12 cellular contexts compared by ENCODE assay signal in the genomic region with DNA sequence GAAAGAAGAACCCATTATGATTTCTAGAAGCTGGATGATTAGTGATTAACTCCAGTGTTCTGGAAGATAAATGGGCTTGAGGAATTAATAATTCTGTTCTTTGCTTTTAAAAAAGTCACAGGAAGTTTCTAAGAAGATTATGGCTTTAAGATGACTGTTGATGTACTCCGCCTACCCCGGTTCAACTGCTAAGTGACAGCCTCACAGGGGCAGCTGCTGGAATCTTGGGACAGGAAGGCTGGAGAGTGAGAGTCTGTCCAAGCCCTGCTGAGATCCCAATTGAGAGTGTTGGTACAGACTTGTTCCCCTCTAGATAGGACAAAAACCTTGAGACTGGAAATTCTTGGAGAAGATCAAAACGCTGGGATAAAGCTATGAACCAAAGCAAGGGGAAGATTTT. TPM values are rescaled to one million over a fixed set of nuclear protein-coding genes. Genes with fewer than 3 reads are reported as not detected.
"Had no signal": no experiment of that assay in that cellular context is flagged by ENCODE, and none has a peak within 500 bp of the region (broad histone marks: within the 10 kb centered on the region; RNA-seq: fewer than 3 reads in every experiment).

No MANE protein-coding gene starts in this region.

- H2AFZ ChIP-seq: GM23248 had no signal

- H3K4me1 ChIP-seq: HAP-1 had no signal

- H3K9me3 ChIP-seq: HAP-1 had no signal

- H3K27ac Mint-ChIP-seq: HFFc6, IgD-negative memory B cell had no signal

- ATAC-seq: HCT116, HepG2 had no signal

- H3K9ac ChIP-seq: GM23248 had no signal

- H3K9me3 Mint-ChIP-seq: IgD-negative memory B cell had no signal

- FAIRE-seq: HepG2 had no signal

- H3K4me3 Mint-ChIP-seq: HFFc6, IgD-negative memory B cell had no signal

- H3K36me3 Mint-ChIP-seq: IgD-negative memory B cell had no signal

- H3K27ac ChIP-seq: GM23248, HL-60 had no signal

- H3K4me3 ChIP-seq: GM23248, HAP-1 had no signal

- H3K36me3 ChIP-seq: HAP-1 had no signal

- DNase-seq: GM23248, GOT3, H7, HFFc6, KG1 had no signal

- H3K4me1 Mint-ChIP-seq: IgD-negative memory B cell had no signal

RNA-seq across cellular contexts. Expression of gene NPY1R, which starts 37.3 kb away (rescaled TPM):
- total RNA-seq: GM23248, HepG2, HFFc6 had no signal
- polyA plus RNA-seq: GM23248, HepG2, IgD-negative memory B cell had no signal

RNA-seq across cellular contexts. Expression of gene NPY5R, which starts 48.6 kb away (rescaled TPM):
- total RNA-seq: GM23248, H4, HepG2, HFFc6, HT1080 had no signal
- polyA plus RNA-seq: GM23248, HepG2, IgD-negative memory B cell had no signal
